Comparison of ENCODE assay signal across 1 cellular context in the genomic region with DNA sequence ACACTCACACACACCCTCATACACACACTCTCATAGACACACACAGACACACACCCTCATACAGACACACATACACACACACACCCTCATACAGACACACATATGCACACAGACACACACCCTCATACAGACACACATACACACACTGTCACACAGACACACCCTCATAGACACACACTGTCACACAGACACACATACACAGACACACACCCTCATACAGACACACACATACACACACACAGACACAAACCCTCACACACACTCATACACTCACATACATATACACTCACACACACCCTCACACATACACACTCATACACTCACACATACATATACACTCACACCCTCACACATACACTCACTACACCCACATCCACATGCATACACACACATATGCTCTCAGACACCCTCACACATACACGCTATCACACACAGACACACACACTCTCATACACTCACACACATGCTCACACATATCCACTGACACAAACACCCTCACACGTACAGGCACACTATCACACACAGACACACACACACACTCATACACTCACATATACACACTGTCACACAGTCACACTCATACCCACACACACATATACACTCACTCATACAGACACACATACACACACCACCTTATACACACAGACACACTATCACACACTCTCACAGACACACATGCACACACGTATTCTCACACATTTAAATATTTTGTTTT.
TF ChIP-seq lines count a peak whose summit lies in the region.

No MANE protein-coding gene starts in this region.

TF ChIP-seq in HepG2, 621 proteins besides CTCF, POLR2A, EP300 and RAD21 (continued from another document):
- TF ChIP-seq, protein P1, sequence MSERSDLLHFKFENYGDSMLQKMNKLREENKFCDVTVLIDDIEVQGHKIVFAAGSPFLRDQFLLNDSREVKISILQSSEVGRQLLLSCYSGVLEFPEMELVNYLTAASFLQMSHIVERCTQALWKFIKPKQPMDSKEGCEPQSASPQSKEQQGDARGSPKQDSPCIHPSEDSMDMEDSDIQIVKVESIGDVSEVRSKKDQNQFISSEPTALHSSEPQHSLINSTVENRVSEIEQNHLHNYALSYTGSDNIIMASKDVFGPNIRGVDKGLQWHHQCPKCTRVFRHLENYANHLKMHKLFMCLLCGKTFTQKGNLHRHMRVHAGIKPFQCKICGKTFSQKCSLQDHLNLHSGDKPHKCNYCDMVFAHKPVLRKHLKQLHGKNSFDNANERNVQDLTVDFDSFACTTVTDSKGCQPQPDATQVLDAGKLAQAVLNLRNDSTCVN (CRISPR knock-in tag; IDR thresholded peaks at IDR 0.05; ENCODE audit: borderline replicate concordance), result no peak
- TF ChIP-seq, protein P2, sequence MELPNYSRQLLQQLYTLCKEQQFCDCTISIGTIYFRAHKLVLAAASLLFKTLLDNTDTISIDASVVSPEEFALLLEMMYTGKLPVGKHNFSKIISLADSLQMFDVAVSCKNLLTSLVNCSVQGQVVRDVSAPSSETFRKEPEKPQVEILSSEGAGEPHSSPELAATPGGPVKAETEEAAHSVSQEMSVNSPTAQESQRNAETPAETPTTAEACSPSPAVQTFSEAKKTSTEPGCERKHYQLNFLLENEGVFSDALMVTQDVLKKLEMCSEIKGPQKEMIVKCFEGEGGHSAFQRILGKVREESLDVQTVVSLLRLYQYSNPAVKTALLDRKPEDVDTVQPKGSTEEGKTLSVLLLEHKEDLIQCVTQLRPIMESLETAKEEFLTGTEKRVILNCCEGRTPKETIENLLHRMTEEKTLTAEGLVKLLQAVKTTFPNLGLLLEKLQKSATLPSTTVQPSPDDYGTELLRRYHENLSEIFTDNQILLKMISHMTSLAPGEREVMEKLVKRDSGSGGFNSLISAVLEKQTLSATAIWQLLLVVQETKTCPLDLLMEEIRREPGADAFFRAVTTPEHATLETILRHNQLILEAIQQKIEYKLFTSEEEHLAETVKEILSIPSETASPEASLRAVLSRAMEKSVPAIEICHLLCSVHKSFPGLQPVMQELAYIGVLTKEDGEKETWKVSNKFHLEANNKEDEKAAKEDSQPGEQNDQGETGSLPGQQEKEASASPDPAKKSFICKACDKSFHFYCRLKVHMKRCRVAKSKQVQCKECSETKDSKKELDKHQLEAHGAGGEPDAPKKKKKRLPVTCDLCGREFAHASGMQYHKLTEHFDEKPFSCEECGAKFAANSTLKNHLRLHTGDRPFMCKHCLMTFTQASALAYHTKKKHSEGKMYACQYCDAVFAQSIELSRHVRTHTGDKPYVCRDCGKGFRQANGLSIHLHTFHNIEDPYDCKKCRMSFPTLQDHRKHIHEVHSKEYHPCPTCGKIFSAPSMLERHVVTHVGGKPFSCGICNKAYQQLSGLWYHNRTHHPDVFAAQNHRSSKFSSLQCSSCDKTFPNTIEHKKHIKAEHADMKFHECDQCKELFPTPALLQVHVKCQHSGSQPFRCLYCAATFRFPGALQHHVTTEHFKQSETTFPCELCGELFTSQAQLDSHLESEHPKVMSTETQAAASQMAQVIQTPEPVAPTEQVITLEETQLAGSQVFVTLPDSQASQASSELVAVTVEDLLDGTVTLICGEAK (IDR thresholded peaks at IDR 0.05), result peak; percentile 29; the same call in 1 of the 2 replicates
- TF ChIP-seq, protein P2 (CRISPR knock-in tag; IDR thresholded peaks at IDR 0.05), result no peak
